In the genomic region with DNA sequence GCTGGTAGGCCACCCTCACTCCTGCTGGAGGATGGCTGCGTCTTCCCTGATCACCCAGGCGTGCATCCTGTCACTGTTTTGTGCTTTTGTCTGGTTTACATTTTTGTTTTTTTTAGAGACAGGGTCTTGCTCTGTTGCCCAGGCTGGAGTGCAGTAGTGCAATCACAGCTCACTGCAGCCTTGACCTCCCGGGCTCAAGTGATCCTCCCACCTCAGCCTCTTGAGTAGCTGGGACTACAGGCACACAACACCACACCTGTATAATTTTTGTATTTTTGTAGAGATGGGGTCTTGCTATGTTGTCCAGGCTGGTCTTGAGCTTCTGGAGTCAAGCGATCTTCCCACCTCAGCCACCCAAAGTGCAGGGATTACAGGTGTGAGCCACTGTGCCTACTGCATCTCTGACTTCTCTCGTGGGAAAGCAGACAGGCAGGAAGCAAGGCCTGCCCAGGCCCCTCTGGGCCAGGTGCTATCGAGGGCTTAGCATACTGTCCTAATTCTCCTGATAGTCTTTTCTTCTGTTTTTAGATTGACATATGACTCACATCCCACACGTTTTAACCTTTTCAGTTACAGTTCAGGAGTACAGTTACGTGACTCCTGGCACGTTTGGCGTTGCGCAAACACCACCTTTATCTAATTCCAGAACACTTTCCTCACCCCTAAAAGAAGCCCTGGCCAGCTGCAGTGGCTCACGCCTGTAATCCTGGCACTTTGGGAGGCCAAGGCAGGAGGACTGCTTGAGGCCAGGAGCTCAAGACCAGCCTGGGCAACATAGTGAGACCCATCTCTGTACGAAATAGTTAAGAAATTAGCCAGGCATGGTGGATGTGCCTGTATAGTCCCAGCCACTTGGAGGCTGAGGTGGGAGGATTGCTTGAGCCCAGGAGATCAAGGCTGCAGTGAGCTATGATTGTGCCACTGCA, we compare ENCODE assay signal across 1 cellular context.
TF ChIP-seq lines count a peak whose summit lies in the region.

No MANE protein-coding gene starts in this region.

TF ChIP-seq in HepG2, 621 proteins besides CTCF, POLR2A, EP300 and RAD21 (continued from another document):
- TF ChIP-seq, protein P1, sequence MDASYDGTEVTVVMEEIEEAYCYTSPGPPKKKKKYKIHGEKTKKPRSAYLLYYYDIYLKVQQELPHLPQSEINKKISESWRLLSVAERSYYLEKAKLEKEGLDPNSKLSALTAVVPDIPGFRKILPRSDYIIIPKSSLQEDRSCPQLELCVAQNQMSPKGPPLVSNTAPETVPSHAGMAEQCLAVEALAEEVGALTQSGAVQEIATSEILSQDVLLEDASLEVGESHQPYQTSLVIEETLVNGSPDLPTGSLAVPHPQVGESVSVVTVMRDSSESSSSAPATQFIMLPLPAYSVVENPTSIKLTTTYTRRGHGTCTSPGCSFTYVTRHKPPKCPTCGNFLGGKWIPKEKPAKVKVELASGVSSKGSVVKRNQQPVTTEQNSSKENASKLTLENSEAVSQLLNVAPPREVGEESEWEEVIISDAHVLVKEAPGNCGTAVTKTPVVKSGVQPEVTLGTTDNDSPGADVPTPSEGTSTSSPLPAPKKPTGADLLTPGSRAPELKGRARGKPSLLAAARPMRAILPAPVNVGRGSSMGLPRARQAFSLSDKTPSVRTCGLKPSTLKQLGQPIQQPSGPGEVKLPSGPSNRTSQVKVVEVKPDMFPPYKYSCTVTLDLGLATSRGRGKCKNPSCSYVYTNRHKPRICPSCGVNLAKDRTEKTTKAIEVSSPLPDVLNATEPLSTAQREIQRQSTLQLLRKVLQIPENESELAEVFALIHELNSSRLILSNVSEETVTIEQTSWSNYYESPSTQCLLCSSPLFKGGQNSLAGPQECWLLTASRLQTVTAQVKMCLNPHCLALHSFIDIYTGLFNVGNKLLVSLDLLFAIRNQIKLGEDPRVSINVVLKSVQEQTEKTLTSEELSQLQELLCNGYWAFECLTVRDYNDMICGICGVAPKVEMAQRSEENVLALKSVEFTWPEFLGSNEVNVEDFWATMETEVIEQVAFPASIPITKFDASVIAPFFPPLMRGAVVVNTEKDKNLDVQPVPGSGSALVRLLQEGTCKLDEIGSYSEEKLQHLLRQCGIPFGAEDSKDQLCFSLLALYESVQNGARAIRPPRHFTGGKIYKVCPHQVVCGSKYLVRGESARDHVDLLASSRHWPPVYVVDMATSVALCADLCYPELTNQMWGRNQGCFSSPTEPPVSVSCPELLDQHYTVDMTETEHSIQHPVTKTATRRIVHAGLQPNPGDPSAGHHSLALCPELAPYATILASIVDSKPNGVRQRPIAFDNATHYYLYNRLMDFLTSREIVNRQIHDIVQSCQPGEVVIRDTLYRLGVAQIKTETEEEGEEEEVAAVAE (CRISPR knock-in tag; IDR thresholded peaks at IDR 0.05; ENCODE audit: borderline replicate concordance) = peak; percentile 78
- TF ChIP-seq IKZF4 (CRISPR knock-in tag; IDR thresholded peaks at IDR 0.05; ENCODE audit: borderline replicate concordance, low read depth, not compliant biosample characterization) (peak; percentile 47), GATA4 (IDR thresholded peaks at IDR 0.05; ENCODE audit: borderline replicate concordance, low read depth) (peak; percentile 66; the same call in 1 of the 2 replicates), AHR (CRISPR knock-in tag; IDR thresholded peaks at IDR 0.05) (peak; percentile 26; the same call in 1 of the 2 replicates)
